Comparison of ENCODE assay signal across 1 cellular context in genomic region chr4:39697740-39698423, GRCh38.
TF ChIP-seq lines count a peak whose summit lies in the region.

TSS of gene UBE2K (plus strand) at chr4:39698136. CDS start at chr4:39698328, 192 bp downstream.

TF ChIP-seq in K562, 482 proteins besides CTCF, POLR2A, EP300 and RAD21 (continued from another document and continues in another):
- TF ChIP-seq ZNF197 (CRISPR knock-in tag; IDR thresholded peaks at IDR 0.05; ENCODE audit: low read depth), result no peak
- no peak for TF ChIP-seq CBX2 (IDR thresholded peaks at IDR 0.05; ENCODE audit: insufficient read depth, low read length, poor library complexity, severe bottlenecking)
- TF ChIP-seq E2F3 (CRISPR knock-in tag; IDR thresholded peaks at IDR 0.05), result no peak
- TF ChIP-seq LCOR (CRISPR knock-in tag; IDR thresholded peaks at IDR 0.05), result no peak
- no peak for TF ChIP-seq JUND (IDR thresholded peaks at IDR 0.05; ENCODE audit: borderline replicate concordance, low read depth, low read length)
- TF ChIP-seq JUND (tag; IDR thresholded peaks at IDR 0.05; ENCODE audit: borderline replicate concordance, low read depth, low read length), result no peak; the same call in 2 of the 3 replicates
- TF ChIP-seq FOXM1 (IDR thresholded peaks at IDR 0.05; ENCODE audit: low read depth), result no peak
- TF ChIP-seq FOXM1 (CRISPR knock-in tag; IDR thresholded peaks at IDR 0.05; ENCODE audit: low read depth), result no peak
- TF ChIP-seq ZZZ3 (IDR thresholded peaks at IDR 0.05), result no peak
- no peak for TF ChIP-seq ASH1L (IDR thresholded peaks at IDR 0.05; ENCODE audit: borderline replicate concordance, low read depth, partially characterized antibody)
- TF ChIP-seq DEAF1 (CRISPR knock-in tag; IDR thresholded peaks at IDR 0.05), result 0 out of 2 replicates have a peak, but pooled peaks have one; percentile 22
- no peak for TF ChIP-seq NR1H2 (CRISPR knock-in tag; IDR thresholded peaks at IDR 0.05)
- TF ChIP-seq FOXJ2 (tag; IDR thresholded peaks at IDR 0.05), result no peak
- no peak for TF ChIP-seq HNRNPUL1 (IDR thresholded peaks at IDR 0.05; ENCODE audit: low read length)
- 0 out of 4 replicates have a peak, but pooled peaks of 1 of the 2 experiments have one; percentile 25 for TF ChIP-seq KDM4B (IDR thresholded peaks at IDR 0.05; ENCODE audit: borderline replicate concordance in 2 of 2, low read depth in 1 of 2)
- peak; percentile 42; the same call in 1 of the 2 replicates for TF ChIP-seq EGR1 (conservative IDR thresholded peaks at IDR 0.05)
- TF ChIP-seq ZKSCAN8 (CRISPR knock-in tag; IDR thresholded peaks at IDR 0.05), result no peak
- no peak for TF ChIP-seq NR2F6 (CRISPR knock-in tag; IDR thresholded peaks at IDR 0.05)
- no peak for TF ChIP-seq E2F4 (CRISPR knock-in tag; IDR thresholded peaks at IDR 0.05; ENCODE audit: low read depth)
- TF ChIP-seq ZEB2 (IDR thresholded peaks at IDR 0.05), result 0 out of 2 replicates have a peak, but pooled peaks have one; percentile 14
- TF ChIP-seq LARP7 (IDR thresholded peaks at IDR 0.05), result 0 out of 2 replicates have a peak, but pooled peaks have one; percentile 38
- peak; percentile 77 for TF ChIP-seq SMAD1 (IDR thresholded peaks at IDR 0.05; ENCODE audit: low read depth, low read length, partially characterized antibody)
- no peak for TF ChIP-seq ZNF217 (CRISPR knock-in tag; IDR thresholded peaks at IDR 0.05)
- no peak for TF ChIP-seq DPF2 (IDR thresholded peaks at IDR 0.05)
- no peak for TF ChIP-seq HIVEP1 (CRISPR knock-in tag; IDR thresholded peaks at IDR 0.05)
- TF ChIP-seq ZNF644 (tag; IDR thresholded peaks at IDR 0.05; ENCODE audit: low read depth), result no peak
- TF ChIP-seq MTA1 (IDR thresholded peaks at IDR 0.05; ENCODE audit: borderline replicate concordance), result no peak
- TF ChIP-seq ZBTB1 (CRISPR knock-in tag; IDR thresholded peaks at IDR 0.05; ENCODE audit: borderline replicate concordance, low read depth), result peak; percentile 85; the same call in 1 of the 2 replicates
- TF ChIP-seq, protein P1, sequence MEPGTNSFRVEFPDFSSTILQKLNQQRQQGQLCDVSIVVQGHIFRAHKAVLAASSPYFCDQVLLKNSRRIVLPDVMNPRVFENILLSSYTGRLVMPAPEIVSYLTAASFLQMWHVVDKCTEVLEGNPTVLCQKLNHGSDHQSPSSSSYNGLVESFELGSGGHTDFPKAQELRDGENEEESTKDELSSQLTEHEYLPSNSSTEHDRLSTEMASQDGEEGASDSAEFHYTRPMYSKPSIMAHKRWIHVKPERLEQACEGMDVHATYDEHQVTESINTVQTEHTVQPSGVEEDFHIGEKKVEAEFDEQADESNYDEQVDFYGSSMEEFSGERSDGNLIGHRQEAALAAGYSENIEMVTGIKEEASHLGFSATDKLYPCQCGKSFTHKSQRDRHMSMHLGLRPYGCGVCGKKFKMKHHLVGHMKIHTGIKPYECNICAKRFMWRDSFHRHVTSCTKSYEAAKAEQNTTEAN (CRISPR knock-in tag; IDR thresholded peaks at IDR 0.05), result no peak
- no peak for TF ChIP-seq CREBBP (IDR thresholded peaks at IDR 0.05; ENCODE audit: low read depth, low read length)
- TF ChIP-seq ZNF707 (CRISPR knock-in tag; conservative IDR thresholded peaks at IDR 0.05), result no peak
- TF ChIP-seq SRSF1 (IDR thresholded peaks at IDR 0.05; ENCODE audit: low read depth, low read length), result no peak
- no peak for TF ChIP-seq SMAD2 (IDR thresholded peaks at IDR 0.05; ENCODE audit: low read depth, low read length)
- peak; percentile 75 for TF ChIP-seq KDM5B (IDR thresholded peaks at IDR 0.05; ENCODE audit: insufficient replicate concordance, low read depth, low read length)
- TF ChIP-seq, protein P2, sequence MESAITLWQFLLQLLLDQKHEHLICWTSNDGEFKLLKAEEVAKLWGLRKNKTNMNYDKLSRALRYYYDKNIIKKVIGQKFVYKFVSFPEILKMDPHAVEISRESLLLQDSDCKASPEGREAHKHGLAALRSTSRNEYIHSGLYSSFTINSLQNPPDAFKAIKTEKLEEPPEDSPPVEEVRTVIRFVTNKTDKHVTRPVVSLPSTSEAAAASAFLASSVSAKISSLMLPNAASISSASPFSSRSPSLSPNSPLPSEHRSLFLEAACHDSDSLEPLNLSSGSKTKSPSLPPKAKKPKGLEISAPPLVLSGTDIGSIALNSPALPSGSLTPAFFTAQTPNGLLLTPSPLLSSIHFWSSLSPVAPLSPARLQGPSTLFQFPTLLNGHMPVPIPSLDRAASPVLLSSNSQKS (CRISPR knock-in tag; IDR thresholded peaks at IDR 0.05), result no peak
- TF ChIP-seq MECOM (CRISPR knock-in tag; IDR thresholded peaks at IDR 0.05), result no peak
- TF ChIP-seq HSF4 (CRISPR knock-in tag; IDR thresholded peaks at IDR 0.05; ENCODE audit: borderline replicate concordance), result no peak
- no peak for TF ChIP-seq RBM34 (IDR thresholded peaks at IDR 0.05; ENCODE audit: borderline replicate concordance, insufficient read depth, low read length)
- peak; percentile 96 for TF ChIP-seq PHF8 (IDR thresholded peaks at IDR 0.05; ENCODE audit: borderline replicate concordance, low read length)
- TF ChIP-seq SMAD3 (CRISPR knock-in tag; conservative IDR thresholded peaks at IDR 0.05), result no peak
- TF ChIP-seq POLR2G (IDR thresholded peaks at IDR 0.05; ENCODE audit: low read depth, low read length), result peak; percentile 96
- TF ChIP-seq, protein P3, sequence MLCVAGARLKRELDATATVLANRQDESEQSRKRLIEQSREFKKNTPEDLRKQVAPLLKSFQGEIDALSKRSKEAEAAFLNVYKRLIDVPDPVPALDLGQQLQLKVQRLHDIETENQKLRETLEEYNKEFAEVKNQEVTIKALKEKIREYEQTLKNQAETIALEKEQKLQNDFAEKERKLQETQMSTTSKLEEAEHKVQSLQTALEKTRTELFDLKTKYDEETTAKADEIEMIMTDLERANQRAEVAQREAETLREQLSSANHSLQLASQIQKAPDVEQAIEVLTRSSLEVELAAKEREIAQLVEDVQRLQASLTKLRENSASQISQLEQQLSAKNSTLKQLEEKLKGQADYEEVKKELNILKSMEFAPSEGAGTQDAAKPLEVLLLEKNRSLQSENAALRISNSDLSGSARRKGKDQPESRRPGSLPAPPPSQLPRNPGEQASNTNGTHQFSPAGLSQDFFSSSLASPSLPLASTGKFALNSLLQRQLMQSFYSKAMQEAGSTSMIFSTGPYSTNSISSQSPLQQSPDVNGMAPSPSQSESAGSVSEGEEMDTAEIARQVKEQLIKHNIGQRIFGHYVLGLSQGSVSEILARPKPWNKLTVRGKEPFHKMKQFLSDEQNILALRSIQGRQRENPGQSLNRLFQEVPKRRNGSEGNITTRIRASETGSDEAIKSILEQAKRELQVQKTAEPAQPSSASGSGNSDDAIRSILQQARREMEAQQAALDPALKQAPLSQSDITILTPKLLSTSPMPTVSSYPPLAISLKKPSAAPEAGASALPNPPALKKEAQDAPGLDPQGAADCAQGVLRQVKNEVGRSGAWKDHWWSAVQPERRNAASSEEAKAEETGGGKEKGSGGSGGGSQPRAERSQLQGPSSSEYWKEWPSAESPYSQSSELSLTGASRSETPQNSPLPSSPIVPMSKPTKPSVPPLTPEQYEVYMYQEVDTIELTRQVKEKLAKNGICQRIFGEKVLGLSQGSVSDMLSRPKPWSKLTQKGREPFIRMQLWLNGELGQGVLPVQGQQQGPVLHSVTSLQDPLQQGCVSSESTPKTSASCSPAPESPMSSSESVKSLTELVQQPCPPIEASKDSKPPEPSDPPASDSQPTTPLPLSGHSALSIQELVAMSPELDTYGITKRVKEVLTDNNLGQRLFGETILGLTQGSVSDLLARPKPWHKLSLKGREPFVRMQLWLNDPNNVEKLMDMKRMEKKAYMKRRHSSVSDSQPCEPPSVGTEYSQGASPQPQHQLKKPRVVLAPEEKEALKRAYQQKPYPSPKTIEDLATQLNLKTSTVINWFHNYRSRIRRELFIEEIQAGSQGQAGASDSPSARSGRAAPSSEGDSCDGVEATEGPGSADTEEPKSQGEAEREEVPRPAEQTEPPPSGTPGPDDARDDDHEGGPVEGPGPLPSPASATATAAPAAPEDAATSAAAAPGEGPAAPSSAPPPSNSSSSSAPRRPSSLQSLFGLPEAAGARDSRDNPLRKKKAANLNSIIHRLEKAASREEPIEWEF (CRISPR knock-in tag; IDR thresholded peaks at IDR 0.05), result no peak
- TF ChIP-seq, protein P4, sequence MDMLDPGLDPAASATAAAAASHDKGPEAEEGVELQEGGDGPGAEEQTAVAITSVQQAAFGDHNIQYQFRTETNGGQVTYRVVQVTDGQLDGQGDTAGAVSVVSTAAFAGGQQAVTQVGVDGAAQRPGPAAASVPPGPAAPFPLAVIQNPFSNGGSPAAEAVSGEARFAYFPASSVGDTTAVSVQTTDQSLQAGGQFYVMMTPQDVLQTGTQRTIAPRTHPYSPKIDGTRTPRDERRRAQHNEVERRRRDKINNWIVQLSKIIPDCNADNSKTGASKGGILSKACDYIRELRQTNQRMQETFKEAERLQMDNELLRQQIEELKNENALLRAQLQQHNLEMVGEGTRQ (CRISPR knock-in tag; IDR thresholded peaks at IDR 0.05), result no peak
- TF ChIP-seq ZFX (CRISPR knock-in tag; IDR thresholded peaks at IDR 0.05), result peak; percentile 84
- TF ChIP-seq, protein P5, sequence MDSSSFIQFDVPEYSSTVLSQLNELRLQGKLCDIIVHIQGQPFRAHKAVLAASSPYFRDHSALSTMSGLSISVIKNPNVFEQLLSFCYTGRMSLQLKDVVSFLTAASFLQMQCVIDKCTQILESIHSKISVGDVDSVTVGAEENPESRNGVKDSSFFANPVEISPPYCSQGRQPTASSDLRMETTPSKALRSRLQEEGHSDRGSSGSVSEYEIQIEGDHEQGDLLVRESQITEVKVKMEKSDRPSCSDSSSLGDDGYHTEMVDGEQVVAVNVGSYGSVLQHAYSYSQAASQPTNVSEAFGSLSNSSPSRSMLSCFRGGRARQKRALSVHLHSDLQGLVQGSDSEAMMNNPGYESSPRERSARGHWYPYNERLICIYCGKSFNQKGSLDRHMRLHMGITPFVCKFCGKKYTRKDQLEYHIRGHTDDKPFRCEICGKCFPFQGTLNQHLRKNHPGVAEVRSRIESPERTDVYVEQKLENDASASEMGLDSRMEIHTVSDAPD (CRISPR knock-in tag; IDR thresholded peaks at IDR 0.05), result no peak
- peak; percentile 97 for TF ChIP-seq HMGN3 (IDR thresholded peaks at IDR 0.05; ENCODE audit: borderline replicate concordance, extremely low read depth, insufficient read length, low read depth, low read length)
- TF ChIP-seq TSC22D4 (tag; IDR thresholded peaks at IDR 0.05), result no peak
- no peak for TF ChIP-seq E2F8 (IDR thresholded peaks at IDR 0.05; ENCODE audit: low read depth, partially characterized antibody)
- no peak for TF ChIP-seq SRSF3 (IDR thresholded peaks at IDR 0.05; ENCODE audit: insufficient read depth, low read length)
- peak; percentile 50; the same call in 1 of the 2 replicates for TF ChIP-seq CTBP1 (IDR thresholded peaks at IDR 0.05; ENCODE audit: borderline replicate concordance)
- TF ChIP-seq, protein P6, sequence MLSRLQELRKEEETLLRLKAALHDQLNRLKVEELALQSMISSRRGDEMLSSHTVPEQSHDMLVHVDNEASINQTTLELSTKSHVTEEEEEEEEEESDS (CRISPR knock-in tag; IDR thresholded peaks at IDR 0.05), result no peak
- no peak for TF ChIP-seq XRCC5 (IDR thresholded peaks at IDR 0.05; ENCODE audit: low read depth, low read length)
- TF ChIP-seq HNRNPL (IDR thresholded peaks at IDR 0.05; ENCODE audit: low read depth, low read length), result no peak
- TF ChIP-seq PYGO2 (tag; IDR thresholded peaks at IDR 0.05), result no peak
- 0 out of 2 replicates have a peak, but pooled peaks have one; percentile 4 for TF ChIP-seq ZNF12 (CRISPR knock-in tag; IDR thresholded peaks at IDR 0.05)
- TF ChIP-seq NR2C1 (IDR thresholded peaks at IDR 0.05), result no peak
- no peak for TF ChIP-seq NR2C1 (tag; IDR thresholded peaks at IDR 0.05)
- TF ChIP-seq HNRNPK (IDR thresholded peaks at IDR 0.05; ENCODE audit: low read depth, low read length, poor library complexity, severe bottlenecking), result no peak
- no peak for TF ChIP-seq CBX8 (IDR thresholded peaks at IDR 0.05; ENCODE audit: borderline replicate concordance, extremely low read depth, low read depth, low read length, poor library complexity, severe bottlenecking)
- TF ChIP-seq COPS2 (conservative IDR thresholded peaks at IDR 0.05), result no peak
